8 cellular contexts compared by ENCODE assay signal in genomic region chr7:117072620-117073118, GRCh38.
DNase-seq lines count a peak whose midpoint lies in the region; ATAC-seq and TF ChIP-seq lines count a peak whose summit lies in the region.

No MANE protein-coding gene starts in this region.

- ATAC-seq in foreskin keratinocyte (peak; percentile 82), GM21390 (IDR thresholded peaks at IDR 0.05; ENCODE audit: unreplicated experiment) (no peak), GM21825 (IDR thresholded peaks at IDR 0.05; ENCODE audit: unreplicated experiment) (no peak)

- DNase-seq in H4 (ENCODE audit: low spot score), result peak; percentile 60
- peak; percentile 24 for DNase-seq in NCI-H774 (lab: John Stamatoyannopoulos, UW)
- DNase-seq in foreskin keratinocyte, result peak in 1 of 2 donors; percentile 45
- DNase-seq in renal cortical epithelial cell (ENCODE audit: low read depth), result peak; percentile 77
- DNase-seq in activated CD4-positive, alpha-beta T cell treated with anti-CD3 and anti-CD28 coated beads for 48 hours, result no peak
- DNase-seq in NCI-H526 (lab: John Stamatoyannopoulos, UW), result no peak

- peaks cover 24% of the 10 kb centered on the region for H3K4me1 ChIP-seq in foreskin keratinocyte

- TF ChIP-seq CTCF in foreskin keratinocyte (conservative IDR thresholded peaks at IDR 0.05), result no peak

- no peak overlapping the region for H3K27ac ChIP-seq in foreskin keratinocyte

- H3K27me3 ChIP-seq in foreskin keratinocyte, result no peaks in the 10 kb centered on the region

Comparison
In these comparisons a context has a peak if more than half of its experiments do, and no peak if none do; other contexts are left out.
1. DNase-seq: peak in H4 (single experiment), NCI-H774 (single experiment) and renal cortical epithelial cell (single experiment); none in activated CD4-positive, alpha-beta T cell treated with anti-CD3 and anti-CD28 coated beads for 48 hours (single experiment) and NCI-H526 (0 of 2).